In genomic region chr21:44867464-44867863, GRCh38 we compare ENCODE assay signal across 10 cellular contexts. TPM values are rescaled to one million over a fixed set of nuclear protein-coding genes. Genes with fewer than 3 reads are reported as not detected.
A peak's percentile ranks its signal among the peaks of the same experiment; 100 is the strongest.
DNase-seq lines count a peak whose midpoint lies in the region; ATAC-seq and TF ChIP-seq lines count a peak whose summit lies in the region.
"Had no signal": no experiment of that assay in that cellular context is flagged by ENCODE, and none has a peak within 500 bp of the region (broad histone marks: within the 10 kb centered on the region; RNA-seq: fewer than 3 reads in every experiment).

No MANE protein-coding gene starts in this region.

- H3K9ac ChIP-seq in endodermal cell (ENCODE audit: extremely low read depth, low read length, poor library complexity, severe bottlenecking) = no peak overlapping the region

- peaks cover 75% of the 10 kb centered on the region for H3K4me1 ChIP-seq in CD8-positive, alpha-beta memory T cell (ENCODE audit: insufficient read depth, low read length)
- H3K4me1 ChIP-seq in Panc1 (ENCODE audit: control insufficient read depth, insufficient read depth, low read length) (peaks cover 53% of the 10 kb centered on the region), endodermal cell (ENCODE audit: control insufficient read depth, insufficient read depth, low read length) (peaks cover 32% of the 10 kb centered on the region), thyroid gland (peaks cover 50 to 70% of the 10 kb centered on the region in 2 donors)

- TF ChIP-seq CTCF in Panc1 (IDR thresholded peaks at IDR 0.05) (no peak), endodermal cell (conservative IDR thresholded peaks at IDR 0.05) (no peak), osteocyte (IDR thresholded peaks at IDR 0.05) (no peak), thyroid gland (IDR thresholded peaks at IDR 0.05) (no peak)

- no peak overlapping the region for H3K27ac ChIP-seq in CD8-positive, alpha-beta memory T cell (ENCODE audit: low read depth, low read length)
- H3K27ac ChIP-seq in Panc1 (ENCODE audit: low read length) (peak overlapping the region; percentile 95), endodermal cell (ENCODE audit: low read depth, low read length) (no peak overlapping the region), thyroid gland (no peak overlapping the region)

- peaks cover 0 to 56% (median 6%) of the 10 kb centered on the region in 3 donors for H3K36me3 Mint-ChIP-seq in CD8-positive, alpha-beta memory T cell
- H3K36me3 Mint-ChIP-seq in endodermal cell (ENCODE audit: low read depth) = peaks cover 43% of the 10 kb centered on the region
- H3K36me3 Mint-ChIP-seq in osteocyte (ENCODE audit: unreplicated experiment) = peaks cover 15% of the 10 kb centered on the region

- no peak overlapping the region for H3K4me3 ChIP-seq in CD8-positive, alpha-beta memory T cell (ENCODE audit: low read length)
- H3K4me3 ChIP-seq in Panc1 (ENCODE audit: low read depth in 2 of 2, low read length in 2 of 2) (no peak overlapping the region), endodermal cell (ENCODE audit: low read length) (no peak overlapping the region), thyroid gland (replicated peaks in 1 of 3) (no peak overlapping the region)
- H3K4me3 ChIP-seq: cardiac muscle cell had no signal

- H3K27me3 ChIP-seq in CD8-positive, alpha-beta memory T cell (ENCODE audit: insufficient read depth, low read length, poor library complexity, severe bottlenecking) = no peaks in the 10 kb centered on the region
- H3K27me3 ChIP-seq in Panc1 (ENCODE audit: control insufficient read depth, insufficient read depth, low read length) (no peaks in the 10 kb centered on the region), endodermal cell (ENCODE audit: control insufficient read depth, insufficient read depth, low read length, poor library complexity, severe bottlenecking) (no peaks in the 10 kb centered on the region), thyroid gland (no peaks in the 10 kb centered on the region)
- H3K27me3 ChIP-seq: cardiac muscle cell had no signal

- POLR2A ChIA-PET in CD8-positive, alpha-beta memory T cell (lab: Charles Lee) = no interaction called here
- POLR2A ChIA-PET in Panc1 (lab: Charles Lee) = no interaction called here

- no peaks in the 10 kb centered on the region for H3K9me3 Mint-ChIP-seq in CD8-positive, alpha-beta memory T cell
- H3K9me3 Mint-ChIP-seq in endodermal cell = no peaks in the 10 kb centered on the region
- H3K9me3 Mint-ChIP-seq in osteocyte (ENCODE audit: unreplicated experiment) = no peaks in the 10 kb centered on the region

- in situ Hi-C loops in Panc1 (cut with HindIII; ENCODE audit: low pct_unique_long_range_greater_than_20kb, low sequenced_read_pairs) = no loop called here

- peaks cover 16% of the 10 kb centered on the region for H3K36me3 ChIP-seq in CD8-positive, alpha-beta memory T cell (ENCODE audit: insufficient read depth, low read length)
- H3K36me3 ChIP-seq in Panc1 (ENCODE audit: control insufficient read depth, insufficient read depth, low read length) (peaks cover 4% of the 10 kb centered on the region; the same call in 1 of the 2 replicates), endodermal cell (ENCODE audit: control insufficient read depth, insufficient read depth, low read length) (peaks cover 45% of the 10 kb centered on the region), thyroid gland (peaks cover 12 to 18% of the 10 kb centered on the region in 2 donors)

- 92 to 97% methylated on average over 11 to 13 of the region's 15 CpGs for WGBS in endodermal cell (ENCODE audit: insufficient coverage in 1 of 2, insufficient read length in 1 of 2), 2 experiments
- 92 to 94% methylated on average over 15 of the region's 15 CpGs for WGBS in thyroid gland, 2 donors

- no peak for DNase-seq in CD8-positive, alpha-beta memory T cell
- no peak for DNase-seq in Panc1 (ENCODE audit: low read depth, low spot score)
- DNase-seq in endodermal cell = no peak
- no peak for DNase-seq in osteocyte (ENCODE audit: extremely low spot score, unreplicated experiment)
- no peak for DNase-seq in thyroid gland
- no peak for DNase-seq in A172 (ENCODE audit: low spot score)
- DNase-seq in NCI-H1105 treated with DMSO at 0.1 percent for 48 hours (lab: John Stamatoyannopoulos, UW) = no peak
- DNase-seq: left colon, NCI-H748 treated with DMSO at 0.1 percent for 48 hours had no signal

- peaks cover 79 to 93% (median 82%) of the 10 kb centered on the region in 3 donors for H3K4me1 Mint-ChIP-seq in CD8-positive, alpha-beta memory T cell
- peaks cover 62% of the 10 kb centered on the region for H3K4me1 Mint-ChIP-seq in endodermal cell
- peaks cover 73% of the 10 kb centered on the region for H3K4me1 Mint-ChIP-seq in osteocyte (ENCODE audit: unreplicated experiment)

- H3K27ac Mint-ChIP-seq in CD8-positive, alpha-beta memory T cell = peak overlapping the region in 6 of 8 donors; percentile 47 to 98 (median 93)
- H3K27ac Mint-ChIP-seq in endodermal cell (peak overlapping the region; percentile 90), osteocyte (ENCODE audit: unreplicated experiment) (peak overlapping the region; percentile 88)

- H3K4me3 Mint-ChIP-seq in CD8-positive, alpha-beta memory T cell = peak overlapping the region in 6 of 7 donors; percentile 33 to 82 (median 65)
- peak overlapping the region; percentile 20 for H3K4me3 Mint-ChIP-seq in endodermal cell
- H3K4me3 Mint-ChIP-seq in osteocyte (ENCODE audit: unreplicated experiment) = peak overlapping the region; percentile 48

- no TSS peak for BruUV-seq in Panc1 (replicated peaks; lab: Mats Ljungman, UMichigan)

- no peaks in the 10 kb centered on the region for H3K27me3 Mint-ChIP-seq in CD8-positive, alpha-beta memory T cell
- no peaks in the 10 kb centered on the region for H3K27me3 Mint-ChIP-seq in endodermal cell (ENCODE audit: insufficient read depth)
- no peaks in the 10 kb centered on the region for H3K27me3 Mint-ChIP-seq in osteocyte (ENCODE audit: unreplicated experiment)

- CTCF ChIA-PET in CD8-positive, alpha-beta memory T cell (lab: Charles Lee) = no interaction called here
- CTCF ChIA-PET in Panc1 (lab: Charles Lee) = no interaction called here

- TF ChIP-seq POLR2A in thyroid gland (IDR thresholded peaks at IDR 0.05) = no peak

- H3K9me3 ChIP-seq in CD8-positive, alpha-beta memory T cell (ENCODE audit: low read length) = no peaks in the 10 kb centered on the region
- H3K9me3 ChIP-seq in Panc1 (ENCODE audit: control insufficient read depth, insufficient read depth, low read depth, low read length) (no peaks in the 10 kb centered on the region), endodermal cell (ENCODE audit: control insufficient read depth, low read length) (no peaks in the 10 kb centered on the region), thyroid gland (no peaks in the 10 kb centered on the region)

- intact Hi-C loops in Panc1 (cut with micrococcal nuclease; ENCODE audit: unreplicated experiment) (no loop called here), thyroid gland (cut with DNase I) (loop anchor here (5.0 kb wide), 1 partner anchor 50 kb away; the partner anchor contains the start of gene SUMO3)

- no peak for ATAC-seq in Panc1
- ATAC-seq: left colon had no signal

RNA-seq across cellular contexts. Expression of gene PTTG1IP, which starts 6.0 kb away (rescaled TPM):
- total RNA-seq in CD8-positive, alpha-beta memory T cell = 10 to 100 TPM; 48.2 to 50.8 TPM
- 69.8 TPM for polyA plus RNA-seq in CD8-positive, alpha-beta memory T cell
- total RNA-seq in Panc1 (2021; ENCODE audit: unreplicated experiment) (226 TPM), endodermal cell (100 to 1,000 TPM; 155 to 168 TPM), osteocyte (318 and 328 TPM in 2 replicates), thyroid gland (100 to 1,000 TPM; 256 to 374 (median 309) TPM)
- 169 TPM for polyA plus RNA-seq in Panc1 (2012; ENCODE audit: insufficient read length)
- polyA plus RNA-seq in endodermal cell (2013, experiment 1 of 2) = 225 TPM
- polyA plus RNA-seq in endodermal cell (2013, experiment 2 of 2) = 224 TPM
- 637 and 713 TPM in 2 replicates for total RNA-seq in A172 (2014; rRNA removed; shearing (Covaris generic))

RNA-seq across cellular contexts. Expression of gene SUMO3, which starts 49.6 kb away (rescaled TPM):
- 10 to 100 TPM; 81.7 to 85.3 TPM for total RNA-seq in CD8-positive, alpha-beta memory T cell
- 88.1 TPM for polyA plus RNA-seq in CD8-positive, alpha-beta memory T cell
- total RNA-seq in Panc1 (2021; ENCODE audit: unreplicated experiment) (41.4 TPM), endodermal cell (10 to 100 TPM; 79.5 to 96.4 TPM), osteocyte (69.6 and 74.9 TPM in 2 replicates), thyroid gland (100 to 1,000 TPM in 1 of 4 donors, 10 to 100 TPM in 3; 65.7 to 127 (median 87.8) TPM)
- 55.8 TPM for polyA plus RNA-seq in Panc1 (2012; ENCODE audit: insufficient read length)
- 123 TPM for polyA plus RNA-seq in endodermal cell (2013, experiment 1 of 2)
- polyA plus RNA-seq in endodermal cell (2013, experiment 2 of 2) = 111 TPM
- total RNA-seq in A172 (2014; rRNA removed; shearing (Covaris generic)) = 118 and 140 TPM in 2 replicates

RNA-seq across cellular contexts. Expression of gene ITGB2, which starts 53.2 kb away (rescaled TPM):
- total RNA-seq in CD8-positive, alpha-beta memory T cell = 100 to 1,000 TPM; 159 to 165 TPM
- 847 TPM for polyA plus RNA-seq in CD8-positive, alpha-beta memory T cell
- total RNA-seq in Panc1 (2021; ENCODE audit: unreplicated experiment) (3.0 TPM), endodermal cell (1 to 10 TPM; 1.6 to 2.3 TPM), osteocyte (0.62 and 1.1 TPM in 2 replicates), thyroid gland (10 to 100 TPM; 18.4 to 79.4 (median 27.5) TPM)
- 3.4 TPM for polyA plus RNA-seq in Panc1 (2012; ENCODE audit: insufficient read length)
- 0.36 TPM for polyA plus RNA-seq in endodermal cell (2013, experiment 1 of 2)
- polyA plus RNA-seq in endodermal cell (2013, experiment 2 of 2) = 0.54 TPM
- 0.19 and 1.2 TPM in 2 replicates for total RNA-seq in A172 (2014; rRNA removed; shearing (Covaris generic))
